18 cellular contexts compared by ENCODE assay signal in the genomic region with DNA sequence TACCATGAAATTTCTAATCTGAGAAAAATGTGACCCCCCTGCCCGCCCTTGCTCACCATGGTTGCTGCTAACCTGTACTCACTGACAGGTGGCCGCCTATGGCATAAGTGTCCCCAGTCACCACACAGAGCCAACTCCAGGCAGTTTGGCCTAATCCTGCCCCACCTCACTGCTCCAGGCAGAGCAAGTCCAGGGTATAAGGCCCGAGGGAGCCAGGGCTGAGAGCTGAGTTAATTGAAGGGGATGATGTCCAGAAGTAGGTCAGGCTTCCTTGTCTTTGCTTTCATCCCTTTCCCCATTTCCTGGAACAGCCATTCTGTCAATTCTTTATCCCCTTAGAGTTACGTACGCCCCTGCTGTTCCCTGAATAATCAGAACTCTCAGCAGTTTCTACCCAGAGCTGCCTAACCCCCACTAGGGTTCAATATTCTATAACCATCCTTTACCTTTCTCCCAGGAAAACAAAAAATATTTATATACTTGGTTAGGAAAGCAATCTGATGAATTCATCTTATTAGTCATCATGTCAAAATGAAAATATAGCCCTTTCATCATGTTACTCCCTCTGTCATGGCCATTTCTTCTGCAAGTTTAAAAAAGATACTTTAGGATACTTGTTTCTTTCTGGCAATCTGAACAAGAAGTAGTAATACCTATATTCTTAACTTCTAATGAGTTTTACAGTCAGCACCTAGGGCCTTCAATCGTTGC. TPM values are rescaled to one million over a fixed set of nuclear protein-coding genes. Genes with fewer than 3 reads are reported as not detected.
DNase-seq lines count a peak whose midpoint lies in the region; ATAC-seq and TF ChIP-seq lines count a peak whose summit lies in the region.
"Had no signal": no experiment of that assay in that cellular context is flagged by ENCODE, and none has a peak within 500 bp of the region (broad histone marks: within the 10 kb centered on the region; RNA-seq: fewer than 3 reads in every experiment).

No MANE protein-coding gene starts in this region.

- no peak for TF ChIP-seq EP300 in esophagus muscularis mucosa (IDR thresholded peaks at IDR 0.05)

- peaks cover 0 to 23% (median 21%) of the 10 kb centered on the region in 4 donors for H3K36me3 ChIP-seq in esophagus muscularis mucosa
- peaks cover 3 to 11% of the 10 kb centered on the region in 2 donors for H3K36me3 ChIP-seq in muscle layer of duodenum (ENCODE audit: control insufficient read depth in 1 of 2, insufficient read depth in 2 of 2, low read length in 2 of 2)
- peaks cover 0 to under 1% of the 10 kb centered on the region in 2 donors for H3K36me3 ChIP-seq in aorta (ENCODE audit: control insufficient read depth in 1 of 2, insufficient read depth in 2 of 2, low read length in 1 of 2)

- TF ChIP-seq CTCF in esophagus muscularis mucosa (IDR thresholded peaks at IDR 0.05), result no peak

- H3K4me3 ChIP-seq in esophagus muscularis mucosa (no peak overlapping the region), muscle layer of duodenum (ENCODE audit: low read depth in 1 of 2, low read length in 2 of 2) (no peak overlapping the region), aorta (ENCODE audit: low read length in 2 of 2) (no peak overlapping the region)
- H3K4me3 ChIP-seq: testis had no signal

- peak overlapping the region; percentile 58 to 75 (median 68) for H3K27ac ChIP-seq in esophagus muscularis mucosa (replicated peaks in 1 of 4)
- peak overlapping the region; percentile 40 for H3K27ac ChIP-seq in muscle layer of duodenum (ENCODE audit: low read length)
- H3K27ac ChIP-seq in aorta (ENCODE audit: low read depth in 1 of 2, low read length in 2 of 2), result peak overlapping the region; percentile 15 to 58
- H3K27ac ChIP-seq: testis had no signal

- H3K4me1 ChIP-seq in esophagus muscularis mucosa (peaks cover 26 to 34% (median 30%) of the 10 kb centered on the region in 4 donors), muscle layer of duodenum (ENCODE audit: control insufficient read depth in 1 of 2, insufficient read depth in 2 of 2, low read length in 2 of 2) (peaks cover 0 to 12% of the 10 kb centered on the region in 2 donors), aorta (ENCODE audit: control insufficient read depth in 1 of 2, insufficient read depth in 2 of 2, low read length in 2 of 2) (peaks cover 4 to 5% of the 10 kb centered on the region in 2 donors)
- H3K4me1 ChIP-seq: testis had no signal

- DNase-seq in Right ventricle myocardium superior (no peak), cardiac septum (ENCODE audit: low spot score) (no peak), esophagus muscularis mucosa (ENCODE audit: extremely low spot score) (peak; percentile 72), aorta (no peak), OCI-M2 (lab: John Stamatoyannopoulos, UW; ENCODE audit: unreplicated experiment) (no peak)
- DNase-seq in stimulated activated naive CD4-positive, alpha-beta T cell treated with Interleukin-2 at 50 U/mL for 16 hours (lab: John Stamatoyannopoulos, UW), result no peak
- DNase-seq in central memory CD4-positive, alpha-beta T cell, result no peak
- DNase-seq: ACHN; activated CD4-positive, CD25-positive, alpha-beta regulatory T cell; activated gamma-delta T cell treated with Interleukin-2 at 50 U/mL for 16 hours; CD8-positive, alpha-beta T cell; effector memory CD4-positive, alpha-beta T cell; KG1; NCI-H1417; NCI-H446 treated with DMSO at 0.1 percent for 48 hours; testis had no signal

- WGBS in esophagus muscularis mucosa, result 68% methylated on average over 6 of the region's 6 CpGs
- WGBS in aorta, 2 donors, result 53 to 59% methylated on average over 6 of the region's 6 CpGs

- TF ChIP-seq POLR2A in esophagus muscularis mucosa (IDR thresholded peaks at IDR 0.05; ENCODE audit: low read depth), result no peak

- intact Hi-C loops in Right ventricle myocardium superior (cut with DNase I), result no loop called here
- intact Hi-C loops in cardiac septum (cut with DNase I), result no loop called here
- intact Hi-C loops in esophagus muscularis mucosa (cut with DNase I), result no loop called here
- intact Hi-C loops in aorta (cut with DNase I), result no loop called here

- H3K9me3 ChIP-seq in esophagus muscularis mucosa (no peaks in the 10 kb centered on the region), muscle layer of duodenum (ENCODE audit: control insufficient read depth in 1 of 2, low read length in 2 of 2) (no peaks in the 10 kb centered on the region), aorta (ENCODE audit: control insufficient read depth, low read length) (no peaks in the 10 kb centered on the region)
- H3K9me3 ChIP-seq: testis had no signal

- no peaks in the 10 kb centered on the region for H3K27me3 ChIP-seq in esophagus muscularis mucosa
- H3K27me3 ChIP-seq in muscle layer of duodenum (ENCODE audit: low read depth, low read length), result no peaks in the 10 kb centered on the region
- H3K27me3 ChIP-seq in aorta (ENCODE audit: control insufficient read depth in 1 of 2, insufficient read depth in 2 of 2, low read length in 1 of 2), result no peaks in the 10 kb centered on the region
- H3K27me3 ChIP-seq: testis had no signal

- peak; percentile 71 for ATAC-seq in Right ventricle myocardium superior (ENCODE audit: poor library complexity)
- ATAC-seq in aorta (ENCODE audit: low FRiP score), result no peak
- ATAC-seq: CD8-positive, alpha-beta T cell; Panc1 had no signal

RNA-seq across cellular contexts. Expression of gene CD101, which starts 29.4 kb away (rescaled TPM):
- total RNA-seq in Right ventricle myocardium superior (1.0 TPM), cardiac septum (1.6 TPM), esophagus muscularis mucosa (1 to 10 TPM in 2 of 4 donors, under 1 TPM in 2; 0.26 to 1.5 (median 0.87) TPM), aorta (1 to 10 TPM; 1.2 to 2.4 TPM)
- polyA plus RNA-seq in aorta, result 1 to 10 TPM in 1 of 2 donors, not detected in 1; 2.4 TPM
